ENCODE assay signal across 9 cellular contexts in the genomic region with DNA sequence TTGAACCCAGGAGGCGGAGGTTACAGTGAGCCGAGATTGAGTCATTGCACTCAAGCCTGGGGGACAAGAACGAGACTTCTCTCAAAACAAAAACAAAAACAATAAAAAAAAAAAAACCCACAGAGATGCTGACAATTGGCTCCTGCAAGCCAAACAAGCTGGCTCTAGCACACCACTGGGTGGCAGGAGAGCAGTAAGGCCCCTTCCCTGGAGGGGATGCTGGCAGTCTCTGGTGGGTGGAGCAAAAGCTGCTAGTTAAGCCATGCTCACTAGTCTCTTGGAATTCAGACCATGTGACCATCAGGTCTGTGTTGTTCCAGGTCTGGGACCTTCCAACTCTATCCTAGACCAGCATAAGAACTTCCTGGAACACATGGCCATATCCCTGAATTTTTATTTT. TPM values are rescaled to one million over a fixed set of nuclear protein-coding genes. Genes with fewer than 3 reads are reported as not detected.
A peak's percentile ranks its signal among the peaks of the same experiment; 100 is the strongest.
DNase-seq lines count a peak whose midpoint lies in the region; ATAC-seq and TF ChIP-seq lines count a peak whose summit lies in the region.
"Had no signal": no experiment of that assay in that cellular context is flagged by ENCODE, and none has a peak within 500 bp of the region (broad histone marks: within the 10 kb centered on the region; RNA-seq: fewer than 3 reads in every experiment).

No MANE protein-coding gene starts in this region.

- no peak overlapping the region for H3K27ac ChIP-seq in SJCRH30

- no peak overlapping the region for H3K4me3 Mint-ChIP-seq in Caco-2 (ENCODE audit: unreplicated experiment)
- H3K4me3 Mint-ChIP-seq in activated T-helper 17 cell treated with anti-CD3 and anti-CD28 coated beads, Interleukin-2, amount 50 U/mL, for 72 hours = no peak overlapping the region

- H3K4me1 ChIP-seq in Caco-2 = no peaks in the 10 kb centered on the region
- no peaks in the 10 kb centered on the region for H3K4me1 ChIP-seq in SJCRH30

- H3K36me3 Mint-ChIP-seq in Caco-2 (ENCODE audit: insufficient read depth, unreplicated experiment) = peaks cover 34% of the 10 kb centered on the region
- H3K36me3 Mint-ChIP-seq in activated T-helper 17 cell treated with anti-CD3 and anti-CD28 coated beads, Interleukin-2, amount 50 U/mL, for 72 hours (ENCODE audit: low read depth) = no peaks in the 10 kb centered on the region

- TF ChIP-seq CTCF in Caco-2 (IDR thresholded peaks at IDR 0.05; ENCODE audit: insufficient read depth in 1 of 2, low read depth in 1 of 2, low read length in 1 of 2, severe bottlenecking in 1 of 2, unreplicated experiment in 1 of 2) (peak; percentile 67 to 92), fibroblast of villous mesenchyme (IDR thresholded peaks at IDR 0.05; ENCODE audit: insufficient read depth, low read depth, low read length) (peak; percentile 58)

- DNase-seq in Caco-2 (peak; percentile 94 to 95), HEK293T (ENCODE audit: extremely low spot score) (peak; percentile 70), SJCRH30 (peak; percentile 76 to 81), fibroblast of villous mesenchyme (ENCODE audit: low read depth) (peak; percentile 76), skeletal muscle cell (ENCODE audit: low read depth) (peak; percentile 25)

- no peaks in the 10 kb centered on the region for H3K9me3 ChIP-seq in Caco-2
- no peaks in the 10 kb centered on the region for H3K9me3 ChIP-seq in SJCRH30 (replicated peaks)

- no peaks in the 10 kb centered on the region for H3K9me3 Mint-ChIP-seq in Caco-2 (ENCODE audit: unreplicated experiment)
- no peaks in the 10 kb centered on the region for H3K9me3 Mint-ChIP-seq in activated T-helper 17 cell treated with anti-CD3 and anti-CD28 coated beads, Interleukin-2, amount 50 U/mL, for 72 hours

- CTCF ChIA-PET in Caco-2 (lab: Charles Lee) (interaction anchor here (0.6 to 2.0 kb wide), 27 partner anchors 10 to 201 kb away, joined by 3 to 21 read pairs (median 5); partner anchors contain the start of genes DSN1 and RAB5IF), HEK293T (lab: Yijun Ruan, JAX) (interaction anchor here (0.7 to 1.8 kb wide), 2 partner anchors 16 to 71 kb away, joined by 5 to 7 read pairs; a partner anchor contains a TSS)

- no peak overlapping the region for H3K4me3 ChIP-seq in Caco-2 (ENCODE audit: low read depth, low read length)
- no peak overlapping the region for H3K4me3 ChIP-seq in SJCRH30
- no peak overlapping the region for H3K4me3 ChIP-seq in fibroblast of villous mesenchyme (ENCODE audit: low read depth, low read length)
- H3K4me3 ChIP-seq in skeletal muscle cell (ENCODE audit: low read depth, low read length) = no peak overlapping the region
- H3K4me3 ChIP-seq: lung had no signal

- H3K27ac Mint-ChIP-seq in Caco-2 (ENCODE audit: unreplicated experiment) = no peak overlapping the region
- H3K27ac Mint-ChIP-seq in activated T-helper 17 cell treated with anti-CD3 and anti-CD28 coated beads, Interleukin-2, amount 50 U/mL, for 72 hours = no peak overlapping the region

- BruUV-seq in Caco-2 (replicated peaks; lab: Mats Ljungman, UMichigan) = no TSS peak

- POLR2A ChIA-PET in Caco-2 (lab: Charles Lee) = interaction anchor here (0.6 to 1.7 kb wide), 6 partner anchors 16 to 71 kb away, joined by 3 to 6 read pairs (median 4); partner anchors contain the start of gene DSN1
- POLR2A ChIA-PET in HEK293T (lab: Yijun Ruan, JAX) = no interaction called here

- no peaks in the 10 kb centered on the region for H3K27me3 Mint-ChIP-seq in Caco-2 (ENCODE audit: insufficient read depth, unreplicated experiment)
- no peaks in the 10 kb centered on the region for H3K27me3 Mint-ChIP-seq in activated T-helper 17 cell treated with anti-CD3 and anti-CD28 coated beads, Interleukin-2, amount 50 U/mL, for 72 hours

- H3K27me3 ChIP-seq in Caco-2 (replicated peaks; ENCODE audit: control insufficient read depth, insufficient read depth, low read length) = no peaks in the 10 kb centered on the region
- H3K27me3 ChIP-seq in SJCRH30 = no peaks in the 10 kb centered on the region

- no peaks in the 10 kb centered on the region for H3K4me1 Mint-ChIP-seq in Caco-2 (ENCODE audit: low read depth, unreplicated experiment)
- H3K4me1 Mint-ChIP-seq in activated T-helper 17 cell treated with anti-CD3 and anti-CD28 coated beads, Interleukin-2, amount 50 U/mL, for 72 hours = no peaks in the 10 kb centered on the region

- peaks cover 8% of the 10 kb centered on the region; the same call in 1 of the 2 replicates for H3K36me3 ChIP-seq in Caco-2 (ENCODE audit: control insufficient read depth, insufficient read depth, low read length)
- peaks cover 64% of the 10 kb centered on the region for H3K36me3 ChIP-seq in SJCRH30

- ATAC-seq in GM18907 (IDR thresholded peaks at IDR 0.05; ENCODE audit: unreplicated experiment) (no peak), HG02571 (IDR thresholded peaks at IDR 0.05; ENCODE audit: unreplicated experiment) (no peak)
- ATAC-seq in activated T-helper 17 cell treated with anti-CD3 and anti-CD28 coated beads, Interleukin-2, amount 50 U/mL, for 72 hours (replicated peaks) = no peak

- intact Hi-C loops in Caco-2 (cut with micrococcal nuclease; ENCODE audit: unreplicated experiment) = loop anchor here (1.0 kb wide), 3 partner anchors 71 to 127 kb away; a partner anchor contains a TSS

TF ChIP-seq in HEK293T, 16 proteins besides CTCF, POLR2A, EP300 and RAD21:
- TF ChIP-seq ZNF384 (IDR thresholded peaks at IDR 0.05) (peak; percentile 67), L3MBTL2 (conservative IDR thresholded peaks at IDR 0.05) (no peak), FOXK2 (IDR thresholded peaks at IDR 0.05) (no peak)

RNA-seq across cellular contexts. Expression of gene DSN1, which starts 18.9 kb away (rescaled TPM):
- total RNA-seq in Caco-2 (2022) (56.9 and 59.2 TPM in 2 replicates), fibroblast of villous mesenchyme (13.9 and 16.8 TPM in 2 replicates)
- 66.6 and 75.3 TPM in 2 replicates for total RNA-seq in SJCRH30 (2014; rRNA removed; shearing (Covaris generic))
- total RNA-seq in activated T-helper 17 cell treated with anti-CD3 and anti-CD28 coated beads, Interleukin-2, amount 50 U/mL, for 72 hours = 10 to 100 TPM; 31.8 to 34.8 TPM

RNA-seq across cellular contexts. Expression of gene NDRG3, which starts 46.5 kb away (rescaled TPM):
- 41.5 and 47.4 TPM in 2 replicates for total RNA-seq in Caco-2 (2022)
- 46.6 and 46.7 TPM in 2 replicates for total RNA-seq in SJCRH30 (2014; rRNA removed; shearing (Covaris generic))
- 18.0 and 30.7 TPM in 2 replicates for total RNA-seq in fibroblast of villous mesenchyme
- total RNA-seq in activated T-helper 17 cell treated with anti-CD3 and anti-CD28 coated beads, Interleukin-2, amount 50 U/mL, for 72 hours = 10 to 100 TPM; 30.5 to 30.7 TPM

Comparison
In these comparisons a context has a peak if more than half of its experiments do, and no peak if none do; other contexts are left out.
1. DNase-seq: peak in every context shown above with its lines; median percentile 94 in Caco-2; 78 in SJCRH30; 76 in fibroblast of villous mesenchyme; 70 in HEK293T; 25 in skeletal muscle cell.